In the genomic region with DNA sequence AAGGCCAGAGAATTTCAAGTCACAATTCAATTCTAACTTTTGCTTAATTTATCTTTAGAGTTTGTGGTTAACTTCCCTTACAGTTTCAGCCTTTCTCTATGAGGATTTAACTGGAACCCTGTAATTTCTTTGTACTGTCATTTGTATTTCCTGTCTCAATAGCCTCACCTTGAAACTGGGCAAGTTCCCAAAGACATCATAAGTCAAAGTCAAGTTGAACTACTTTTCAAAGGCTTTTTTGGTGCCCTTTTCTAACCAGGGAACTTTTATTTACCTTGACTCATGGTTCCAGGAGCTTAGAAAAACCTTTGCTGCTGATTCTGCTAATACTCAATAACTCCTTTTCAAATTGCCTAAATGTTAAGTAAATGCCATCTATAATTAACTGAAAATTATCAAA, we compare ENCODE assay signal across 20 cellular contexts.
DNase-seq lines count a peak whose midpoint lies in the region; ATAC-seq and TF ChIP-seq lines count a peak whose summit lies in the region.
"Had no signal": no experiment of that assay in that cellular context is flagged by ENCODE, and none has a peak within 500 bp of the region (broad histone marks: within the 10 kb centered on the region; RNA-seq: fewer than 3 reads in every experiment).

No MANE protein-coding gene starts in this region.

- no peak overlapping the region for H3K9ac ChIP-seq in DND-41 (ENCODE audit: low read depth, low read length)

- ATAC-seq in DND-41 (ENCODE audit: insufficient read depth, low read depth) (peak; percentile 64), body of pancreas (peak; percentile 89), mucosa of descending colon (peak; percentile 33)
- ATAC-seq: activated CD4-positive, CD25-positive, alpha-beta regulatory T cell treated with anti-CD3 and anti-CD28 coated beads, Interleukin-2, amount 50 U/mL, for 24 hours; naive thymus-derived CD8-positive, alpha-beta T cell; psoas muscle had no signal

- H3K27me3 ChIP-seq in DND-41 (ENCODE audit: insufficient read depth, low read length, poor library complexity) = no peaks in the 10 kb centered on the region
- H3K27me3 ChIP-seq in body of pancreas = no peaks in the 10 kb centered on the region
- H3K27me3 ChIP-seq: BE2C, brain microvascular endothelial cell had no signal

- H3K4me3 ChIP-seq in DND-41 (ENCODE audit: low read depth in 1 of 2, low read length in 2 of 2) (no peak overlapping the region), body of pancreas (no peak overlapping the region), mucosa of descending colon (no peak overlapping the region)
- H3K4me3 ChIP-seq: psoas muscle had no signal

- H3K36me3 ChIP-seq in DND-41 (ENCODE audit: insufficient read depth, low read length) (no peaks in the 10 kb centered on the region), body of pancreas (replicated peaks in 1 of 2; ENCODE audit: insufficient read depth in 1 of 2, low read depth in 2 of 2) (no peaks in the 10 kb centered on the region), mucosa of descending colon (ENCODE audit: low read depth) (no peaks in the 10 kb centered on the region)
- H3K36me3 ChIP-seq: BE2C, brain microvascular endothelial cell had no signal

- no peaks in the 10 kb centered on the region for H3K79me2 ChIP-seq in DND-41 (ENCODE audit: insufficient read depth, low read length)

- no peak overlapping the region for H2AFZ ChIP-seq in DND-41 (ENCODE audit: low read depth, low read length)

- no peak overlapping the region for H3K4me2 ChIP-seq in DND-41 (ENCODE audit: insufficient read depth, low read length)

- H3K4me1 ChIP-seq in DND-41 (ENCODE audit: insufficient read depth, low read length) (peaks cover 15% of the 10 kb centered on the region), body of pancreas (peaks cover 12% of the 10 kb centered on the region), mucosa of descending colon (ENCODE audit: low read depth) (no peaks in the 10 kb centered on the region)

- intact Hi-C loops in body of pancreas (cut with DNase I) = no loop called here
- intact Hi-C loops in mucosa of descending colon (cut with DNase I, micrococcal nuclease) = no loop called here

- TF ChIP-seq CTCF in DND-41 (IDR thresholded peaks at IDR 0.05; ENCODE audit: borderline replicate concordance, extremely low read depth, low read length, poor library complexity, severe bottlenecking) (no peak), body of pancreas (IDR thresholded peaks at IDR 0.05) (no peak), mucosa of descending colon (IDR thresholded peaks at IDR 0.05) (no peak)

- no peak for DNase-seq in DND-41
- peak; percentile 91 for DNase-seq in LoVo (ENCODE audit: low spot score)
- peak in 2 of 4 donors; percentile 35 to 60 for DNase-seq in body of pancreas
- DNase-seq in mucosa of descending colon = no peak
- no peak for DNase-seq in cerebellar nuclear complex (lab: John Stamatoyannopoulos, UW)
- no peak for DNase-seq in MV-4-11 (lab: John Stamatoyannopoulos, UW)
- no peak for DNase-seq in NCI-H526 treated with DMSO at 0.1 percent for 48 hours (lab: John Stamatoyannopoulos, UW)
- no peak for DNase-seq in activated CD8-positive, alpha-beta memory T cell treated with anti-CD3 and anti-CD28 coated beads, Interleukin-2, amount 50 U/mL, for 4 hours
- DNase-seq: activated CD8-positive, alpha-beta memory T cell treated with anti-CD3 and anti-CD28 coated beads, Interleukin-2, amount 50 U/mL, for 48 hours; activated naive CD4-positive, alpha-beta T cell treated with anti-CD3 and anti-CD28 coated beads, Interleukin-2, amount 10 ng/mL, durations not matched to agents 7 days and 5 days; BE2C; brain microvascular endothelial cell; hypothalamus; naive thymus-derived CD8-positive, alpha-beta T cell; NCI-H2029; NCI-H526; psoas muscle; Right ventricle myocardium superior; substantia nigra had no signal

- TF ChIP-seq POLR2A in body of pancreas (IDR thresholded peaks at IDR 0.05) = no peak

- H4K20me1 ChIP-seq in DND-41 (ENCODE audit: insufficient read depth, low read length) = no peaks in the 10 kb centered on the region

- H3K27ac ChIP-seq in DND-41 (ENCODE audit: low read length) = no peak overlapping the region
- peak overlapping the region in 3 of 4 donors; percentile 13 to 58 (median 40) for H3K27ac ChIP-seq in body of pancreas
- H3K27ac ChIP-seq: brain microvascular endothelial cell, psoas muscle had no signal

- no peaks in the 10 kb centered on the region for H3K9me3 ChIP-seq in DND-41 (ENCODE audit: insufficient read depth, low read length, severe bottlenecking)
- no peaks in the 10 kb centered on the region for H3K9me3 ChIP-seq in body of pancreas
- no peaks in the 10 kb centered on the region for H3K9me3 ChIP-seq in mucosa of descending colon
- H3K9me3 ChIP-seq: BE2C, psoas muscle had no signal

Comparison
In these comparisons a context has a peak if more than half of its experiments do, and no peak if none do; other contexts are left out.
1. ATAC-seq: peak in every context shown above with its lines; median percentile 89 in body of pancreas; 64 in DND-41; 33 in mucosa of descending colon.